In the genomic region with DNA sequence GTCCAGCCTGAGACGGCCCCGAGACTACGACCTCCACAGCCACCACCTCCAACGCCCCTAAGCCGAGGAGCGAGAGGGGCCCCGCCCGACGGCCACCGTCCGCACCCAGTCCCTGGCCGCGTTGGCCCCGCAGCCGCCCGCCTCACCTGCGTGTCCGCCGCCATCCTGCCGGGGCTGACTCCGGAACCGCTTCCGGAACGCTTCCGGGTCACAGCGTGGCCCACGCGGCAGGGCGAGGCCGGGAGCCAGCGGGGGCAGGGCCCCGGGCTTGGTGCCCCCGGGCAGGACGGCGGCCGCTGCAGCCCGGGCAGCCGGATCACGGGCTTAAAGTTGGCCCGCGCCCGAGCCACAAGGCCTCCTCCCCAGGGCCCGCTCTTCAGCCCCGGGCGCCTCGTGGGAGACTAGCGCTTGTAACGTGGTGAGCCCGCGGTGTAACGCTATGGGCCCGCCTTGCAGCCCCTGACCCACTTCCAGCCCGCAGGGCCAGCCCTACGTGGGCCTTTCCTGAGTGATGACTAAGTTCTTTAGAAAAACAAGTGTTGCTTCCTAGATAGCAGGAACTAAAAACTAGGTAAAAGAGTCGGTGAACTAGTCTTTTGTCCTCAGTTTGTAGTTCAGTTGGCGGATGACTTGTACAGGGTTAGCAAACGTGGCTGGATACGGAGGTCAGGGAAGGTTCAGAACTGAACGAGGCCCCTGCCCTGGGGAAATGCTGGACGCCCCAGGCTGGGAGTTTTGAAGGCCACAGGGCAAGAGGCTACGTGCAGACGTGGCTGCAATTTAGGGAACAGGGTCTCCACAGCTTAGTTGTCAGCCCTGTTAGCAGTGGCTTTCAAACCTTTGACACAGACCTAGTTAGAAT, we compare ENCODE assay signal across 1 cellular context.
A peak's percentile ranks its signal among the peaks of the same experiment; 100 is the strongest.
TF ChIP-seq lines count a peak whose summit lies in the region.

A gene with protein sequence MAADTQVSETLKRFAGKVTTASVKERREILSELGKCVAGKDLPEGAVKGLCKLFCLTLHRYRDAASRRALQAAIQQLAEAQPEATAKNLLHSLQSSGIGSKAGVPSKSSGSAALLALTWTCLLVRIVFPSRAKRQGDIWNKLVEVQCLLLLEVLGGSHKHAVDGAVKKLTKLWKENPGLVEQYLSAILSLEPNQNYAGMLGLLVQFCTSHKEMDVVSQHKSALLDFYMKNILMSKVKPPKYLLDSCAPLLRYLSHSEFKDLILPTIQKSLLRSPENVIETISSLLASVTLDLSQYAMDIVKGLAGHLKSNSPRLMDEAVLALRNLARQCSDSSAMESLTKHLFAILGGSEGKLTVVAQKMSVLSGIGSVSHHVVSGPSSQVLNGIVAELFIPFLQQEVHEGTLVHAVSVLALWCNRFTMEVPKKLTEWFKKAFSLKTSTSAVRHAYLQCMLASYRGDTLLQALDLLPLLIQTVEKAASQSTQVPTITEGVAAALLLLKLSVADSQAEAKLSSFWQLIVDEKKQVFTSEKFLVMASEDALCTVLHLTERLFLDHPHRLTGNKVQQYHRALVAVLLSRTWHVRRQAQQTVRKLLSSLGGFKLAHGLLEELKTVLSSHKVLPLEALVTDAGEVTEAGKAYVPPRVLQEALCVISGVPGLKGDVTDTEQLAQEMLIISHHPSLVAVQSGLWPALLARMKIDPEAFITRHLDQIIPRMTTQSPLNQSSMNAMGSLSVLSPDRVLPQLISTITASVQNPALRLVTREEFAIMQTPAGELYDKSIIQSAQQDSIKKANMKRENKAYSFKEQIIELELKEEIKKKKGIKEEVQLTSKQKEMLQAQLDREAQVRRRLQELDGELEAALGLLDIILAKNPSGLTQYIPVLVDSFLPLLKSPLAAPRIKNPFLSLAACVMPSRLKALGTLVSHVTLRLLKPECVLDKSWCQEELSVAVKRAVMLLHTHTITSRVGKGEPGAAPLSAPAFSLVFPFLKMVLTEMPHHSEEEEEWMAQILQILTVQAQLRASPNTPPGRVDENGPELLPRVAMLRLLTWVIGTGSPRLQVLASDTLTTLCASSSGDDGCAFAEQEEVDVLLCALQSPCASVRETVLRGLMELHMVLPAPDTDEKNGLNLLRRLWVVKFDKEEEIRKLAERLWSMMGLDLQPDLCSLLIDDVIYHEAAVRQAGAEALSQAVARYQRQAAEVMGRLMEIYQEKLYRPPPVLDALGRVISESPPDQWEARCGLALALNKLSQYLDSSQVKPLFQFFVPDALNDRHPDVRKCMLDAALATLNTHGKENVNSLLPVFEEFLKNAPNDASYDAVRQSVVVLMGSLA (N-terminal part only) (minus strand): TSS at position 182 of the 862 bp plus-strand sequence. CDS start 18 bp downstream, at position 164.

TF ChIP-seq in PFSK-1, 5 proteins besides CTCF, POLR2A, EP300 and RAD21:
- TF ChIP-seq SIN3A (IDR thresholded peaks at IDR 0.05; ENCODE audit: borderline replicate concordance, insufficient read depth, low read length) (peak; percentile 22; the same call in 1 of the 2 replicates), TAF1 (IDR thresholded peaks at IDR 0.05; ENCODE audit: borderline replicate concordance, insufficient read depth, low read length) (peak; percentile 75), FOXP2 (optimal IDR thresholded peaks at IDR 0.05; ENCODE audit: borderline replicate concordance, extremely low read depth, extremely low read length, insufficient read depth) (peak; percentile 58), POLR2AphosphoS5 (IDR thresholded peaks at IDR 0.05; ENCODE audit: low read depth, low read length) (peak; percentile 64)
- TF ChIP-seq, protein P1, sequence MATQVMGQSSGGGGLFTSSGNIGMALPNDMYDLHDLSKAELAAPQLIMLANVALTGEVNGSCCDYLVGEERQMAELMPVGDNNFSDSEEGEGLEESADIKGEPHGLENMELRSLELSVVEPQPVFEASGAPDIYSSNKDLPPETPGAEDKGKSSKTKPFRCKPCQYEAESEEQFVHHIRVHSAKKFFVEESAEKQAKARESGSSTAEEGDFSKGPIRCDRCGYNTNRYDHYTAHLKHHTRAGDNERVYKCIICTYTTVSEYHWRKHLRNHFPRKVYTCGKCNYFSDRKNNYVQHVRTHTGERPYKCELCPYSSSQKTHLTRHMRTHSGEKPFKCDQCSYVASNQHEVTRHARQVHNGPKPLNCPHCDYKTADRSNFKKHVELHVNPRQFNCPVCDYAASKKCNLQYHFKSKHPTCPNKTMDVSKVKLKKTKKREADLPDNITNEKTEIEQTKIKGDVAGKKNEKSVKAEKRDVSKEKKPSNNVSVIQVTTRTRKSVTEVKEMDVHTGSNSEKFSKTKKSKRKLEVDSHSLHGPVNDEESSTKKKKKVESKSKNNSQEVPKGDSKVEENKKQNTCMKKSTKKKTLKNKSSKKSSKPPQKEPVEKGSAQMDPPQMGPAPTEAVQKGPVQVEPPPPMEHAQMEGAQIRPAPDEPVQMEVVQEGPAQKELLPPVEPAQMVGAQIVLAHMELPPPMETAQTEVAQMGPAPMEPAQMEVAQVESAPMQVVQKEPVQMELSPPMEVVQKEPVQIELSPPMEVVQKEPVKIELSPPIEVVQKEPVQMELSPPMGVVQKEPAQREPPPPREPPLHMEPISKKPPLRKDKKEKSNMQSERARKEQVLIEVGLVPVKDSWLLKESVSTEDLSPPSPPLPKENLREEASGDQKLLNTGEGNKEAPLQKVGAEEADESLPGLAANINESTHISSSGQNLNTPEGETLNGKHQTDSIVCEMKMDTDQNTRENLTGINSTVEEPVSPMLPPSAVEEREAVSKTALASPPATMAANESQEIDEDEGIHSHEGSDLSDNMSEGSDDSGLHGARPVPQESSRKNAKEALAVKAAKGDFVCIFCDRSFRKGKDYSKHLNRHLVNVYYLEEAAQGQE (IDR thresholded peaks at IDR 0.05; ENCODE audit: insufficient read depth in 1 of 2, low read depth in 2 of 2, low read length in 2 of 2): peak; percentile 11 to 47; a peak in 1 of 4 replicates
TF ChIP-seq in PFSK-1: peak in this region for 5.
